ENCODE assay signal across 9 cellular contexts in genomic region chr6:88380083-88380482, GRCh38.
A peak's percentile ranks its signal among the peaks of the same experiment; 100 is the strongest.
DNase-seq lines count a peak whose midpoint lies in the region; ATAC-seq and TF ChIP-seq lines count a peak whose summit lies in the region.
"Had no signal": no experiment of that assay in that cellular context is flagged by ENCODE, and none has a peak within 500 bp of the region (broad histone marks: within the 10 kb centered on the region; RNA-seq: fewer than 3 reads in every experiment).

No MANE protein-coding gene starts in this region.

- no peak overlapping the region for H3K4me3 ChIP-seq in tibial nerve
- H3K4me3 ChIP-seq: thyroid gland had no signal

- TF ChIP-seq CTCF in tibial nerve (IDR thresholded peaks at IDR 0.05) (no peak), GM10266 (IDR thresholded peaks at IDR 0.05; ENCODE audit: control insufficient read depth, insufficient read depth, low read depth, missing control alignments) (no peak), GM13977 (IDR thresholded peaks at IDR 0.05; ENCODE audit: extremely low read depth, insufficient read depth, missing control alignments) (no peak)

- no peaks in the 10 kb centered on the region for H3K9me3 ChIP-seq in tibial nerve
- H3K9me3 ChIP-seq: thyroid gland had no signal

- peak in 1 of 2 donors; percentile 28 for TF ChIP-seq EP300 in tibial nerve (IDR thresholded peaks at IDR 0.05)

- no peak for TF ChIP-seq POLR2A in tibial nerve (IDR thresholded peaks at IDR 0.05)

- H3K27me3 ChIP-seq in tibial nerve: no peaks in the 10 kb centered on the region
- H3K27me3 ChIP-seq: thyroid gland had no signal

- no peak for ATAC-seq in GM19023 (IDR thresholded peaks at IDR 0.05; ENCODE audit: unreplicated experiment)

- peak overlapping the region in 1 of 4 donors; percentile 8 for H3K27ac ChIP-seq in tibial nerve
- H3K27ac ChIP-seq: thyroid gland had no signal

- in situ Hi-C loops in GM13977 (cut with MboI; ENCODE audit: low pct_unique_long_range_greater_than_20kb, low sequenced_read_pairs, unreplicated experiment): no loop called here

- H3K4me1 ChIP-seq in tibial nerve: peaks cover 0 to 46% (median 14%) of the 10 kb centered on the region in 4 donors

- H3K36me3 ChIP-seq in tibial nerve: no peaks in the 10 kb centered on the region
- H3K36me3 ChIP-seq: thyroid gland had no signal

- DNase-seq in M059J (ENCODE audit: low read depth) (peak; percentile 86), astrocyte of the hippocampus (ENCODE audit: low read depth, low spot score) (peak; percentile 90), hepatic stellate cell (ENCODE audit: low spot score) (peak; percentile 3), tibial nerve (ENCODE audit: low spot score in 2 of 2) (peak; percentile 19 to 38), GM10266 (ENCODE audit: extremely low spot score) (no peak), GM13977 (ENCODE audit: low spot score) (no peak)
- DNase-seq: MM.1S had no signal

- 4 to 6% methylated on average over 2 of the region's 2 CpGs for WGBS in tibial nerve, 2 donors

Comparison
In these comparisons a context has a peak if more than half of its experiments do, and no peak if none do; other contexts are left out.
1. DNase-seq: peak in M059J (single experiment), astrocyte of the hippocampus (single experiment), hepatic stellate cell (single experiment) and tibial nerve (2 of 2); none in GM10266 (single experiment) and GM13977 (single experiment).